15 cellular contexts compared by ENCODE assay signal in genomic region chr5:157544623-157544989, GRCh38. TPM values are rescaled to one million over a fixed set of nuclear protein-coding genes. Genes with fewer than 3 reads are reported as not detected.
DNase-seq lines count a peak whose midpoint lies in the region; ATAC-seq and TF ChIP-seq lines count a peak whose summit lies in the region.
"Had no signal": no experiment of that assay in that cellular context is flagged by ENCODE, and none has a peak within 500 bp of the region (broad histone marks: within the 10 kb centered on the region; RNA-seq: fewer than 3 reads in every experiment).

No MANE protein-coding gene starts in this region.

- peak overlapping the region; percentile 62 for H3K4me3 Mint-ChIP-seq in activated T-cell treated with anti-CD3 and anti-CD28 coated beads, Interleukin-2, amount 50 U/mL, for 4 hours
- peak overlapping the region; percentile 62 for H3K4me3 Mint-ChIP-seq in activated CD4-positive, alpha-beta memory T cell treated with anti-CD3 and anti-CD28 coated beads, Interleukin-2, amount 10 ng/mL, durations not matched to agents 7 days and 5 days

- POLR2A ChIA-PET in activated CD4-positive, alpha-beta memory T cell treated with anti-CD3 and anti-CD28 coated beads, Interleukin-2, amount 10 ng/mL, durations not matched to agents 7 days and 5 days (lab: Charles Lee) = interaction anchor here (0.9 to 8.9 kb wide), 13 partner anchors 9 to 194 kb away, joined by 3 to 193 read pairs (median 5); partner anchors contain the start of gene ADAM19
- POLR2A ChIA-PET in RWPE1 (lab: Yijun Ruan, JAX; ENCODE audit: low non-redundant PET) = no interaction called here

- peaks cover 7% of the 10 kb centered on the region for H3K36me3 Mint-ChIP-seq in activated T-cell treated with anti-CD3 and anti-CD28 coated beads, Interleukin-2, amount 50 U/mL, for 4 hours (ENCODE audit: insufficient read depth)
- peaks cover 75% of the 10 kb centered on the region for H3K36me3 Mint-ChIP-seq in activated CD4-positive, alpha-beta memory T cell treated with anti-CD3 and anti-CD28 coated beads, Interleukin-2, amount 10 ng/mL, durations not matched to agents 7 days and 5 days (ENCODE audit: low read depth)

- 85 to 89% methylated on average over 6 to 7 of the region's 7 CpGs for WGBS in gastroesophageal sphincter (ENCODE audit: low coverage in 1 of 2), 2 donors

- H3K27ac ChIP-seq in gastroesophageal sphincter (peak overlapping the region; percentile 75 to 86 (median 84)), stomach smooth muscle (ENCODE audit: low read length) (peak overlapping the region; percentile 84), RWPE1 (no peak overlapping the region)

- H3K4me1 Mint-ChIP-seq in activated T-cell treated with anti-CD3 and anti-CD28 coated beads, Interleukin-2, amount 50 U/mL, for 4 hours (ENCODE audit: low read depth) = peaks cover 98% of the 10 kb centered on the region
- peaks cover 100% of the 10 kb centered on the region for H3K4me1 Mint-ChIP-seq in activated CD4-positive, alpha-beta memory T cell treated with anti-CD3 and anti-CD28 coated beads, Interleukin-2, amount 10 ng/mL, durations not matched to agents 7 days and 5 days

- no peaks in the 10 kb centered on the region for H3K9me3 ChIP-seq in gastroesophageal sphincter
- no peaks in the 10 kb centered on the region for H3K9me3 ChIP-seq in stomach smooth muscle (ENCODE audit: control insufficient read depth in 2 of 2, low read length in 2 of 2)
- H3K9me3 ChIP-seq: prostate gland, SK-N-SH had no signal

- H3K4me1 ChIP-seq in gastroesophageal sphincter = peaks cover 38 to 100% (median 52%) of the 10 kb centered on the region in 3 donors
- peaks cover 93% of the 10 kb centered on the region for H3K4me1 ChIP-seq in stomach smooth muscle (ENCODE audit: control insufficient read depth, insufficient read depth, low read length)
- H3K4me1 ChIP-seq: prostate gland had no signal

- H3K4me3 ChIP-seq in gastroesophageal sphincter (no peak overlapping the region), stomach smooth muscle (ENCODE audit: low read length in 2 of 2) (peak overlapping the region in 1 of 2 donors; percentile 49)
- H3K4me3 ChIP-seq: prostate gland had no signal

- H3K36me3 ChIP-seq in gastroesophageal sphincter (no peaks in the 10 kb centered on the region), stomach smooth muscle (ENCODE audit: control insufficient read depth in 2 of 2, insufficient read depth in 2 of 2, low read length in 2 of 2) (peaks cover 0 to 5% of the 10 kb centered on the region in 2 donors)
- H3K36me3 ChIP-seq: prostate gland had no signal

- no peak for TF ChIP-seq CTCF in gastroesophageal sphincter (IDR thresholded peaks at IDR 0.05)
- no peak for TF ChIP-seq CTCF in RWPE1 (conservative IDR thresholded peaks at IDR 0.05; ENCODE audit: low read depth)
- no peak for TF ChIP-seq CTCF in GM13976 (IDR thresholded peaks at IDR 0.05; ENCODE audit: borderline replicate concordance, control extremely low read depth, extremely low read depth, insufficient read depth, missing control alignments)

- no peak for TF ChIP-seq POLR2A in gastroesophageal sphincter (IDR thresholded peaks at IDR 0.05)

- no peaks in the 10 kb centered on the region for H3K27me3 ChIP-seq in gastroesophageal sphincter
- H3K27me3 ChIP-seq in stomach smooth muscle (ENCODE audit: control insufficient read depth in 1 of 2, insufficient read depth in 2 of 2, low read length in 2 of 2) = no peaks in the 10 kb centered on the region

- ATAC-seq in activated T-cell treated with anti-CD3 and anti-CD28 coated beads, Interleukin-2, amount 50 U/mL, for 4 hours = peak; percentile 23 to 32
- ATAC-seq in gastroesophageal sphincter = no peak
- ATAC-seq: left lobe of liver had no signal

- peak overlapping the region in 1 of 2 donors; percentile 52 for H3K9ac ChIP-seq in stomach smooth muscle (ENCODE audit: low read length in 2 of 2)
- H3K9ac ChIP-seq: SK-N-SH had no signal

- H3K27me3 Mint-ChIP-seq in activated T-cell treated with anti-CD3 and anti-CD28 coated beads, Interleukin-2, amount 50 U/mL, for 4 hours (ENCODE audit: low read depth) = no peaks in the 10 kb centered on the region
- no peaks in the 10 kb centered on the region for H3K27me3 Mint-ChIP-seq in activated CD4-positive, alpha-beta memory T cell treated with anti-CD3 and anti-CD28 coated beads, Interleukin-2, amount 10 ng/mL, durations not matched to agents 7 days and 5 days

- no peak for DNase-seq in activated T-cell treated with anti-CD3 and anti-CD28 coated beads, Interleukin-2, amount 50 U/mL, for 4 hours
- no peak for DNase-seq in activated T-cell treated with anti-CD3 and anti-CD28 coated beads, Interleukin-2, amount 50 U/mL, for 48 hours
- no peak for DNase-seq in activated CD4-positive, alpha-beta memory T cell treated with anti-CD3 and anti-CD28 coated beads, Interleukin-2, amount 10 ng/mL, durations not matched to agents 7 days and 5 days
- no peak for DNase-seq in RWPE1 (ENCODE audit: low spot score)
- DNase-seq in KBM-7 = no peak
- DNase-seq in GM13976 (ENCODE audit: low spot score) = no peak
- DNase-seq: aorta, DMS79 treated with DMSO at 0.1 percent for 48 hours, KG1, NCI-H1694 treated with DMSO at 0.1 percent for 48 hours, SK-N-SH had no signal

- CTCF ChIA-PET in activated CD4-positive, alpha-beta memory T cell treated with anti-CD3 and anti-CD28 coated beads, Interleukin-2, amount 10 ng/mL, durations not matched to agents 7 days and 5 days (lab: Charles Lee) = interaction anchor here (1.3 to 2.1 kb wide), 5 partner anchors 13 to 199 kb away, joined by 4 to 7 read pairs (median 6); partner anchors contain the start of gene LSM11
- CTCF ChIA-PET in RWPE1 (lab: Yijun Ruan, JAX) = no interaction called here

- in situ Hi-C loops in KBM-7 (cut with MboI; ENCODE audit: low pct_unique_long_range_greater_than_20kb, low sequenced_read_pairs) = no loop called here
- in situ Hi-C loops in GM13976 (cut with MboI; ENCODE audit: low sequenced_read_pairs, unreplicated experiment) = no loop called here

- H3K27ac Mint-ChIP-seq in activated CD4-positive, alpha-beta memory T cell treated with anti-CD3 and anti-CD28 coated beads, Interleukin-2, amount 10 ng/mL, durations not matched to agents 7 days and 5 days = peak overlapping the region; percentile 89

- H3K9me3 Mint-ChIP-seq in activated T-cell treated with anti-CD3 and anti-CD28 coated beads, Interleukin-2, amount 50 U/mL, for 4 hours = no peaks in the 10 kb centered on the region
- no peaks in the 10 kb centered on the region for H3K9me3 Mint-ChIP-seq in activated CD4-positive, alpha-beta memory T cell treated with anti-CD3 and anti-CD28 coated beads, Interleukin-2, amount 10 ng/mL, durations not matched to agents 7 days and 5 days

- no peak for TF ChIP-seq EP300 in gastroesophageal sphincter (IDR thresholded peaks at IDR 0.05)

RNA-seq across cellular contexts. Expression of gene ADAM19, which starts 31.0 kb away (rescaled TPM):
- 10 to 100 TPM; 37.9 to 54.9 (median 49.2) TPM for total RNA-seq in activated T-cell treated with anti-CD3 and anti-CD28 coated beads, Interleukin-2, amount 50 U/mL, for 4 hours
- 100 to 1,000 TPM; 309 to 313 TPM for total RNA-seq in activated CD4-positive, alpha-beta memory T cell treated with anti-CD3 and anti-CD28 coated beads, Interleukin-2, amount 10 ng/mL, durations not matched to agents 7 days and 5 days
- total RNA-seq in gastroesophageal sphincter = 10 to 100 TPM; 19.3 to 38.5 (median 31.2) TPM

Comparison
In these comparisons a context has a peak if more than half of its experiments do, and no peak if none do; other contexts are left out.
1. RNA of gene ADAM19, which starts 31.0 kb away (total RNA-seq): 309 to 313 TPM in activated CD4-positive, alpha-beta memory T cell treated with anti-CD3 and anti-CD28 coated beads, Interleukin-2, amount 10 ng/mL, durations not matched to agents 7 days and 5 days; 37.9 to 54.9 TPM in activated T-cell treated with anti-CD3 and anti-CD28 coated beads, Interleukin-2, amount 50 U/mL, for 4 hours and 19.3 to 38.5 TPM in gastroesophageal sphincter; every median in the first group is over 4 times any median in the second.